In genomic region chr1:156195853-156196252, GRCh38 we compare ENCODE assay signal across 12 cellular contexts. TPM values are rescaled to one million over a fixed set of nuclear protein-coding genes. Genes with fewer than 3 reads are reported as not detected.
DNase-seq lines count a peak whose midpoint lies in the region; ATAC-seq and TF ChIP-seq lines count a peak whose summit lies in the region.
"Had no signal": no experiment of that assay in that cellular context is flagged by ENCODE, and none has a peak within 500 bp of the region (broad histone marks: within the 10 kb centered on the region; RNA-seq: fewer than 3 reads in every experiment).

No MANE protein-coding gene starts in this region.

- no peaks in the 10 kb centered on the region for H3K9me3 Mint-ChIP-seq in activated naive CD4-positive, alpha-beta T cell treated with anti-CD3 and anti-CD28 coated beads, Interleukin-2, amount 50 U/mL, for 24 hours
- H3K9me3 Mint-ChIP-seq in T-cell (no peaks in the 10 kb centered on the region), immature natural killer cell (no peaks in the 10 kb centered on the region), type B pancreatic cell (no peaks in the 10 kb centered on the region)

- no peak overlapping the region for H3K27ac Mint-ChIP-seq in activated naive CD4-positive, alpha-beta T cell treated with anti-CD3 and anti-CD28 coated beads, Interleukin-2, amount 50 U/mL, for 24 hours
- H3K27ac Mint-ChIP-seq in T-cell, result no peak overlapping the region
- peak overlapping the region in 2 of 6 donors; percentile 8 to 81 for H3K27ac Mint-ChIP-seq in immature natural killer cell
- no peak overlapping the region for H3K27ac Mint-ChIP-seq in type B pancreatic cell

- TF ChIP-seq CTCF in type B pancreatic cell (conservative IDR thresholded peaks at IDR 0.05), result no peak

- no peak for TF ChIP-seq POLR2A in GM18505 (IDR thresholded peaks at IDR 0.05; ENCODE audit: borderline replicate concordance, extremely low read depth, insufficient read depth, insufficient read length)

- CTCF ChIA-PET in T-cell (lab: Charles Lee), result no interaction called here

- POLR2A ChIA-PET in T-cell (lab: Charles Lee), result interaction anchor here in 1 of 2 donors (0.6 kb wide), 1 partner anchor 77 kb away, joined by 4 read pairs; no protein-coding TSS in a partner anchor

- no peak for ATAC-seq in T-cell (replicated peaks in 1 of 4)
- no peak for ATAC-seq in GM18505 (IDR thresholded peaks at IDR 0.05; ENCODE audit: unreplicated experiment)

- H3K36me3 Mint-ChIP-seq in activated naive CD4-positive, alpha-beta T cell treated with anti-CD3 and anti-CD28 coated beads, Interleukin-2, amount 50 U/mL, for 24 hours, result peaks cover 22% of the 10 kb centered on the region
- H3K36me3 Mint-ChIP-seq in T-cell (peaks cover 34% of the 10 kb centered on the region), immature natural killer cell (peaks cover 0 to 17% (median 10%) of the 10 kb centered on the region in 3 donors), type B pancreatic cell (peaks cover 17% of the 10 kb centered on the region)

- H3K4me3 Mint-ChIP-seq in activated naive CD4-positive, alpha-beta T cell treated with anti-CD3 and anti-CD28 coated beads, Interleukin-2, amount 50 U/mL, for 24 hours, result peak overlapping the region; percentile 95
- H3K4me3 Mint-ChIP-seq in T-cell (peak overlapping the region in 2 of 3 donors; percentile 50 to 100), immature natural killer cell (peak overlapping the region; percentile 49 to 93 (median 64)), type B pancreatic cell (peak overlapping the region; percentile 66)

- no peak for DNase-seq in activated naive CD4-positive, alpha-beta T cell treated with anti-CD3 and anti-CD28 coated beads, Interleukin-2, amount 50 U/mL, for 16 hours
- DNase-seq in T-cell, result no peak
- no peak for DNase-seq in immature natural killer cell
- no peak for DNase-seq in type B pancreatic cell (ENCODE audit: extremely low spot score, unreplicated experiment)
- no peak for DNase-seq in NCI-H1105 treated with DMSO at 0.1 percent for 48 hours (lab: John Stamatoyannopoulos, UW)
- DNase-seq in hypothalamus (lab: John Stamatoyannopoulos, UW), result no peak
- DNase-seq: foreskin melanocyte, midbrain, NCI-H2171, SK-N-SH had no signal

- peaks cover 77% of the 10 kb centered on the region for H3K4me1 Mint-ChIP-seq in activated naive CD4-positive, alpha-beta T cell treated with anti-CD3 and anti-CD28 coated beads, Interleukin-2, amount 50 U/mL, for 24 hours
- H3K4me1 Mint-ChIP-seq in T-cell (peaks cover 74 to 77% (median 75%) of the 10 kb centered on the region in 3 donors), immature natural killer cell (peaks cover 57 to 77% of the 10 kb centered on the region in 2 donors), type B pancreatic cell (ENCODE audit: unreplicated experiment) (peaks cover 19% of the 10 kb centered on the region)

- no peaks in the 10 kb centered on the region for H3K27me3 Mint-ChIP-seq in activated naive CD4-positive, alpha-beta T cell treated with anti-CD3 and anti-CD28 coated beads, Interleukin-2, amount 50 U/mL, for 24 hours
- H3K27me3 Mint-ChIP-seq in T-cell (no peaks in the 10 kb centered on the region), immature natural killer cell (ENCODE audit: low read depth in 3 of 3) (peaks cover 0 to 7% (median 2%) of the 10 kb centered on the region in 3 donors), type B pancreatic cell (no peaks in the 10 kb centered on the region)

RNA-seq across cellular contexts. Expression of gene SLC25A44, which starts 1.9 kb away (rescaled TPM):
- total RNA-seq in T-cell (10 to 100 TPM; 16.8 to 24.5 (median 21.4) TPM), type B pancreatic cell (ENCODE audit: low replicate concordance) (18.6 and 21.8 TPM in 2 replicates)
- polyA plus RNA-seq in immature natural killer cell, result 10 to 100 TPM in 2 of 3 donors, 1 to 10 TPM in 1; 5.5 to 21.5 (median 12.1) TPM

RNA-seq across cellular contexts. Expression of gene PMF1, which starts 17.0 kb away (rescaled TPM):
- 10 to 100 TPM; 54.7 to 58.7 (median 57.6) TPM for total RNA-seq in T-cell
- polyA plus RNA-seq in immature natural killer cell, result 100 to 1,000 TPM in 2 of 3 donors, 10 to 100 TPM in 1; 67.3 to 122 (median 100) TPM
- 56.1 and 62.0 TPM in 2 replicates for total RNA-seq in type B pancreatic cell (ENCODE audit: low replicate concordance)

RNA-seq across cellular contexts. Expression of gene SEMA4A, which starts 42.5 kb away (rescaled TPM):
- 10 to 100 TPM in 1 of 5 donors, 1 to 10 TPM in 4; 1.5 to 12.0 (median 2.2) TPM for total RNA-seq in T-cell
- 10 to 100 TPM in 1 of 3 donors, 1 to 10 TPM in 2; 2.5 to 12.4 (median 3.2) TPM for polyA plus RNA-seq in immature natural killer cell
- 7.1 and 12.9 TPM in 2 replicates for total RNA-seq in type B pancreatic cell (ENCODE audit: low replicate concordance)

RNA-seq across cellular contexts. Expression of gene BGLAP, which starts 46.1 kb away (rescaled TPM):
- total RNA-seq in T-cell (1 to 10 TPM; 1.8 to 7.1 (median 5.2) TPM), type B pancreatic cell (ENCODE audit: low replicate concordance) (0.64 and 3.1 TPM in 2 replicates)
- polyA plus RNA-seq in immature natural killer cell, result not detected

RNA-seq across cellular contexts. Expression of gene PAQR6, which starts 52.0 kb away (rescaled TPM):
- total RNA-seq in T-cell (1 to 10 TPM; 2.5 to 3.1 (median 2.9) TPM), type B pancreatic cell (ENCODE audit: low replicate concordance) (9.2 and 19.0 TPM in 2 replicates)
- 1 to 10 TPM; 1.3 to 2.5 (median 2.1) TPM for polyA plus RNA-seq in immature natural killer cell
